In the genomic region with DNA sequence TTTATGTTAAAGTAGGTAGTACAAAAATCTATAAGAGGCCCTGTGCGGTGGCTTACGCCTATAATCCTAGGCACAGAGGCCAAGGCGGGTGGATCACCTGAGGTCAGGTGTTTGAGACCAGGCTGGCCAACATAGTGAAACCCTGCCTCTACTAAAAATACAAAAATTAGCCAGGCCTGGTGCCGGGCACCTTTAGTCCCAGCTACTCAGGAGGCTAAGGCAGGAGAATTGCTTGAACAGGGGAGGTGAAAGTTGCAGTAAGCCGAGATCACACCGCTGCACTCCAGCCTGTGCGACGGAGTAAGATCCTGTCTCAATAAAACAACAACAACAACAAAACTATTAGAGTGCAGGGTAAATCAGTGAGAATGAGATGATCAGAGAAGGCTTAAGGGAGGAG, we compare ENCODE assay signal across 1 cellular context.
TF ChIP-seq lines count a peak whose summit lies in the region.

No MANE protein-coding gene starts in this region.

TF ChIP-seq in HepG2, 621 proteins besides CTCF, POLR2A, EP300 and RAD21 (continued from another document and continues in another):
- TF ChIP-seq KDM3A (CRISPR knock-in tag; IDR thresholded peaks at IDR 0.05; ENCODE audit: low read depth) (no peak), ZNF616 (CRISPR knock-in tag; IDR thresholded peaks at IDR 0.05; ENCODE audit: low read depth) (no peak), ZSCAN30 (CRISPR knock-in tag; IDR thresholded peaks at IDR 0.05) (no peak), HNF1A (IDR thresholded peaks at IDR 0.05; ENCODE audit: low read depth) (no peak), HNF1A (CRISPR knock-in tag; IDR thresholded peaks at IDR 0.05; ENCODE audit: borderline replicate concordance) (no peak), HBP1 (CRISPR knock-in tag; IDR thresholded peaks at IDR 0.05; ENCODE audit: low read depth) (no peak), CHCHD3 (CRISPR knock-in tag; IDR thresholded peaks at IDR 0.05) (no peak), ZNF563 (CRISPR knock-in tag; IDR thresholded peaks at IDR 0.05) (no peak), ZNF749 (CRISPR knock-in tag; IDR thresholded peaks at IDR 0.05; ENCODE audit: borderline replicate concordance) (no peak), ZNF891 (CRISPR knock-in tag; IDR thresholded peaks at IDR 0.05) (no peak), LBX2 (CRISPR knock-in tag; IDR thresholded peaks at IDR 0.05; ENCODE audit: borderline replicate concordance) (no peak), ZNF710 (CRISPR knock-in tag; IDR thresholded peaks at IDR 0.05; ENCODE audit: borderline replicate concordance) (no peak), NFYC (CRISPR knock-in tag; IDR thresholded peaks at IDR 0.05) (no peak), ISL2 (CRISPR knock-in tag; IDR thresholded peaks at IDR 0.05) (no peak), ZBTB38 (CRISPR knock-in tag; IDR thresholded peaks at IDR 0.05) (peak; percentile 94), ZNF619 (CRISPR knock-in tag; IDR thresholded peaks at IDR 0.05) (no peak), GTF2F1 (IDR thresholded peaks at IDR 0.05; ENCODE audit: low read length) (no peak), RBAK (CRISPR knock-in tag; IDR thresholded peaks at IDR 0.05) (no peak), ZNF740 (CRISPR knock-in tag; IDR thresholded peaks at IDR 0.05) (no peak), ZNF10 (CRISPR knock-in tag; IDR thresholded peaks at IDR 0.05; ENCODE audit: borderline replicate concordance, low read depth) (no peak), MLX (CRISPR knock-in tag; IDR thresholded peaks at IDR 0.05) (no peak), SRY (CRISPR knock-in tag; IDR thresholded peaks at IDR 0.05) (no peak), PAX8 (CRISPR knock-in tag; IDR thresholded peaks at IDR 0.05; ENCODE audit: borderline replicate concordance) (no peak), JUNB (CRISPR knock-in tag; IDR thresholded peaks at IDR 0.05; ENCODE audit: borderline replicate concordance) (no peak), CREM (IDR thresholded peaks at IDR 0.05) (no peak), CREM (CRISPR knock-in tag; IDR thresholded peaks at IDR 0.05) (no peak), ZNF251 (CRISPR knock-in tag; IDR thresholded peaks at IDR 0.05) (no peak), ZNF558 (CRISPR knock-in tag; IDR thresholded peaks at IDR 0.05; ENCODE audit: borderline replicate concordance) (no peak), HMGXB3 (CRISPR knock-in tag; IDR thresholded peaks at IDR 0.05; ENCODE audit: borderline replicate concordance) (no peak), ZBTB4 (CRISPR knock-in tag; IDR thresholded peaks at IDR 0.05; ENCODE audit: borderline replicate concordance) (0 out of 2 replicates have a peak, but pooled peaks have one; percentile 63), PRPF4 (IDR thresholded peaks at IDR 0.05; ENCODE audit: low read depth, low read length, poor library complexity, severe bottlenecking) (peak; percentile 22), ZFP90 (CRISPR knock-in tag; IDR thresholded peaks at IDR 0.05; ENCODE audit: borderline replicate concordance) (no peak), ARHGAP35 (CRISPR knock-in tag; IDR thresholded peaks at IDR 0.05; ENCODE audit: borderline replicate concordance) (no peak), TOE1 (CRISPR knock-in tag; IDR thresholded peaks at IDR 0.05) (no peak), ZNF274 (CRISPR knock-in tag; IDR thresholded peaks at IDR 0.05) (no peak), ZNF253 (CRISPR knock-in tag; IDR thresholded peaks at IDR 0.05; ENCODE audit: borderline replicate concordance) (no peak), SOX6 (IDR thresholded peaks at IDR 0.05) (no peak), SOX6 (CRISPR knock-in tag; IDR thresholded peaks at IDR 0.05) (no peak), ZNF431 (CRISPR knock-in tag; IDR thresholded peaks at IDR 0.05; ENCODE audit: borderline replicate concordance, low read depth) (no peak), KDM2A (CRISPR knock-in tag; IDR thresholded peaks at IDR 0.05; ENCODE audit: borderline replicate concordance, low read depth) (no peak), KDM4B (CRISPR knock-in tag; IDR thresholded peaks at IDR 0.05) (no peak), ZNF878 (CRISPR knock-in tag; IDR thresholded peaks at IDR 0.05) (no peak), PCBP1 (IDR thresholded peaks at IDR 0.05; ENCODE audit: borderline replicate concordance, low read depth, low read length) (no peak), HOXD1 (CRISPR knock-in tag; IDR thresholded peaks at IDR 0.05) (no peak), ZNF607 (CRISPR knock-in tag; IDR thresholded peaks at IDR 0.05; ENCODE audit: borderline replicate concordance) (no peak), RFXANK (CRISPR knock-in tag; IDR thresholded peaks at IDR 0.05) (no peak), BRD4 (CRISPR knock-in tag; IDR thresholded peaks at IDR 0.05) (0 out of 2 replicates have a peak, but pooled peaks have one; percentile 21)
- TF ChIP-seq, protein P1, sequence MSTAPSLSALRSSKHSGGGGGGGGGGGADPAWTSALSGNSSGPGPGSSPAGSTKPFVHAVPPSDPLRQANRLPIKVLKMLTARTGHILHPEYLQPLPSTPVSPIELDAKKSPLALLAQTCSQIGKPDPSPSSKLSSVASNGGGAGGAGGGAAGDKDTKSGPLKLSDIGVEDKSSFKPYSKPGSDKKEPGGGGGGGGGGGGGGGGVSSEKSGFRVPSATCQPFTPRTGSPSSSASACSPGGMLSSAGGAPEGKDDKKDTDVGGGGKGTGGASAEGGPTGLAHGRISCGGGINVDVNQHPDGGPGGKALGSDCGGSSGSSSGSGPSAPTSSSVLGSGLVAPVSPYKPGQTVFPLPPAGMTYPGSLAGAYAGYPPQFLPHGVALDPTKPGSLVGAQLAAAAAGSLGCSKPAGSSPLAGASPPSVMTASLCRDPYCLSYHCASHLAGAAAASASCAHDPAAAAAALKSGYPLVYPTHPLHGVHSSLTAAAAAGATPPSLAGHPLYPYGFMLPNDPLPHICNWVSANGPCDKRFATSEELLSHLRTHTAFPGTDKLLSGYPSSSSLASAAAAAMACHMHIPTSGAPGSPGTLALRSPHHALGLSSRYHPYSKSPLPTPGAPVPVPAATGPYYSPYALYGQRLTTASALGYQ (CRISPR knock-in tag; IDR thresholded peaks at IDR 0.05): 0 out of 2 replicates have a peak, but pooled peaks have one; percentile 29
